ENCODE assay signal across 8 cellular contexts in genomic region chr7:64618785-64619456, GRCh38. TPM values are rescaled to one million over a fixed set of nuclear protein-coding genes. Genes with fewer than 3 reads are reported as not detected.
A peak's percentile ranks its signal among the peaks of the same experiment; 100 is the strongest.
DNase-seq lines count a peak whose midpoint lies in the region; ATAC-seq and TF ChIP-seq lines count a peak whose summit lies in the region.

No MANE protein-coding gene starts in this region.

- no peaks in the 10 kb centered on the region for H3K36me3 ChIP-seq in BJ (ENCODE audit: control insufficient read depth, insufficient read depth, low read length)
- no peaks in the 10 kb centered on the region for H3K36me3 ChIP-seq in breast epithelium

- CTCF ChIA-PET in BJ (lab: Yijun Ruan, JAX) (no interaction called here), GM10248 (lab: Yijun Ruan, JAX) (no interaction called here)

- H3K4me3 Mint-ChIP-seq in activated T-cell treated with anti-CD3 and anti-CD28 coated beads, Interleukin-2, amount 50 U/mL, for 24 hours, result no peak overlapping the region

- H3K27me3 ChIP-seq in BJ (ENCODE audit: control insufficient read depth, insufficient read depth, low read length) (no peaks in the 10 kb centered on the region), breast epithelium (no peaks in the 10 kb centered on the region)

- no peak for ATAC-seq in GM18498 (IDR thresholded peaks at IDR 0.05; ENCODE audit: unreplicated experiment)
- no peak for ATAC-seq in GM19467 (IDR thresholded peaks at IDR 0.05; ENCODE audit: unreplicated experiment)

- H3K27me3 Mint-ChIP-seq in activated T-cell treated with anti-CD3 and anti-CD28 coated beads, Interleukin-2, amount 50 U/mL, for 24 hours, result no peaks in the 10 kb centered on the region

- POLR2A ChIA-PET in BJ (lab: Charles Lee) (no interaction called here), GM10248 (lab: Yijun Ruan, JAX) (no interaction called here)

- intact Hi-C loops in breast epithelium (cut with DNase I; ENCODE audit: low total_unique reads), result no loop called here

- H3K9me3 Mint-ChIP-seq in activated T-cell treated with anti-CD3 and anti-CD28 coated beads, Interleukin-2, amount 50 U/mL, for 24 hours, result peaks cover 22% of the 10 kb centered on the region

- no peak overlapping the region for H3K27ac Mint-ChIP-seq in activated T-cell treated with anti-CD3 and anti-CD28 coated beads, Interleukin-2, amount 50 U/mL, for 24 hours

- DNase-seq in BJ (ENCODE audit: low read depth), result no peak
- no peak for DNase-seq in GM10248 (ENCODE audit: extremely low spot score)
- peak; percentile 3 to 57 for DNase-seq in NCI-H526 (lab: John Stamatoyannopoulos, UW)
- no peak for DNase-seq in breast epithelium (ENCODE audit: low spot score in 2 of 2)
- DNase-seq in kidney tubule cell (ENCODE audit: low spot score), result peak; percentile 64
- DNase-seq in activated T-cell treated with anti-CD3 and anti-CD28 coated beads, Interleukin-2, amount 50 U/mL, for 24 hours, result no peak

- peaks cover 1% of the 10 kb centered on the region for H3K4me1 Mint-ChIP-seq in activated T-cell treated with anti-CD3 and anti-CD28 coated beads, Interleukin-2, amount 50 U/mL, for 24 hours (ENCODE audit: low read depth)

- H3K9me3 ChIP-seq in breast epithelium, result peaks cover 27 to 30% of the 10 kb centered on the region in 2 donors

- H3K4me3 ChIP-seq in BJ (ENCODE audit: low read depth, low read length) (no peak overlapping the region), breast epithelium (no peak overlapping the region)

- H3K36me3 Mint-ChIP-seq in activated T-cell treated with anti-CD3 and anti-CD28 coated beads, Interleukin-2, amount 50 U/mL, for 24 hours (ENCODE audit: low read depth), result no peaks in the 10 kb centered on the region

- TF ChIP-seq CTCF in BJ (IDR thresholded peaks at IDR 0.05; ENCODE audit: insufficient read depth, low read depth, low read length) (peak; percentile 24; the same call in 1 of the 2 replicates), GM10248 (IDR thresholded peaks at IDR 0.05; ENCODE audit: control extremely low read depth, extremely low read depth, low read depth, missing control alignments) (peak; percentile 18), breast epithelium (IDR thresholded peaks at IDR 0.05) (peak; percentile 25 to 57 (median 54))

- no peaks in the 10 kb centered on the region for H3K4me1 ChIP-seq in breast epithelium

- H3K27ac ChIP-seq in breast epithelium, result no peak overlapping the region

- TF ChIP-seq POLR2A in breast epithelium (IDR thresholded peaks at IDR 0.05), result no peak

RNA-seq across cellular contexts. Expression of gene ZNF107, which starts 47.0 kb away (rescaled TPM):
- 1.4 and 1.8 TPM in 2 replicates for polyA plus RNA-seq in BJ (2011; rRNA removed)
- 0.76 and 0.82 TPM in 2 replicates for polyA minus RNA-seq in BJ (2011; rRNA and poly(A)+ RNA removed)
- 10 to 100 TPM in 2 of 3 donors, 1 to 10 TPM in 1; 3.7 to 72.7 (median 33.1) TPM for total RNA-seq in breast epithelium

RNA-seq across cellular contexts. Expression of gene ZNF680, which starts 56.0 kb away (rescaled TPM):
- 0.66 and 1.2 TPM in 2 replicates for polyA plus RNA-seq in BJ (2011; rRNA removed)
- 1.6 and 1.8 TPM in 2 replicates for polyA minus RNA-seq in BJ (2011; rRNA and poly(A)+ RNA removed)
- 10 to 100 TPM; 16.2 to 50.3 (median 34.1) TPM for total RNA-seq in breast epithelium

Comparison
In these comparisons a context has a peak if more than half of its experiments do, and no peak if none do; other contexts are left out.
1. DNase-seq: peak in NCI-H526 (2 of 2) and kidney tubule cell (single experiment); none in BJ (single experiment), GM10248 (single experiment), breast epithelium (0 of 2) and activated T-cell treated with anti-CD3 and anti-CD28 coated beads, Interleukin-2, amount 50 U/mL, for 24 hours (single experiment).
2. Peak in every context shown above with its lines, with median percentiles within 50 percentile points of each other: CTCF ChIP-seq.